1 cellular context compared by ENCODE assay signal in the genomic region with DNA sequence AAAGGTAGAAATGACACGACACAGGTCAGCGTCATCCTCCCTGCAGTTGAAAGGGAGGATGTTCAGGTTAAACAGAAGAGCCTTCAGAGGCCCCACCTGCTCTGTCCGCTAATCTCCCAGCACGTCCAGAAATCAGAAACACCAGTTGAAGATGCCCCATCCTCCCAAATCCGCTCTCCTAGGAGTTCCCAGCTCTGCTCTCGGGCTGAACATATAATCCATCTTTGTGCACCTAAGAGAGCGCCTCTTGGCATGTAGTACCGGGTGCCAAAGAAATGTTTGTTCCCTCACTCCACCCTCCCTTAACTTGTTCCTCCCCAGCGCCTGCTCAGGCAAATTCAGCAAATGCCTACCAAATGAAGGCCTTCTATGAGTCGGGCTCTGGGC.
TF ChIP-seq lines count a peak whose summit lies in the region.

No MANE protein-coding gene starts in this region.

TF ChIP-seq in GM23338, 12 proteins besides CTCF, POLR2A, EP300 and RAD21 (continued from another document):
- TF ChIP-seq, protein P1, sequence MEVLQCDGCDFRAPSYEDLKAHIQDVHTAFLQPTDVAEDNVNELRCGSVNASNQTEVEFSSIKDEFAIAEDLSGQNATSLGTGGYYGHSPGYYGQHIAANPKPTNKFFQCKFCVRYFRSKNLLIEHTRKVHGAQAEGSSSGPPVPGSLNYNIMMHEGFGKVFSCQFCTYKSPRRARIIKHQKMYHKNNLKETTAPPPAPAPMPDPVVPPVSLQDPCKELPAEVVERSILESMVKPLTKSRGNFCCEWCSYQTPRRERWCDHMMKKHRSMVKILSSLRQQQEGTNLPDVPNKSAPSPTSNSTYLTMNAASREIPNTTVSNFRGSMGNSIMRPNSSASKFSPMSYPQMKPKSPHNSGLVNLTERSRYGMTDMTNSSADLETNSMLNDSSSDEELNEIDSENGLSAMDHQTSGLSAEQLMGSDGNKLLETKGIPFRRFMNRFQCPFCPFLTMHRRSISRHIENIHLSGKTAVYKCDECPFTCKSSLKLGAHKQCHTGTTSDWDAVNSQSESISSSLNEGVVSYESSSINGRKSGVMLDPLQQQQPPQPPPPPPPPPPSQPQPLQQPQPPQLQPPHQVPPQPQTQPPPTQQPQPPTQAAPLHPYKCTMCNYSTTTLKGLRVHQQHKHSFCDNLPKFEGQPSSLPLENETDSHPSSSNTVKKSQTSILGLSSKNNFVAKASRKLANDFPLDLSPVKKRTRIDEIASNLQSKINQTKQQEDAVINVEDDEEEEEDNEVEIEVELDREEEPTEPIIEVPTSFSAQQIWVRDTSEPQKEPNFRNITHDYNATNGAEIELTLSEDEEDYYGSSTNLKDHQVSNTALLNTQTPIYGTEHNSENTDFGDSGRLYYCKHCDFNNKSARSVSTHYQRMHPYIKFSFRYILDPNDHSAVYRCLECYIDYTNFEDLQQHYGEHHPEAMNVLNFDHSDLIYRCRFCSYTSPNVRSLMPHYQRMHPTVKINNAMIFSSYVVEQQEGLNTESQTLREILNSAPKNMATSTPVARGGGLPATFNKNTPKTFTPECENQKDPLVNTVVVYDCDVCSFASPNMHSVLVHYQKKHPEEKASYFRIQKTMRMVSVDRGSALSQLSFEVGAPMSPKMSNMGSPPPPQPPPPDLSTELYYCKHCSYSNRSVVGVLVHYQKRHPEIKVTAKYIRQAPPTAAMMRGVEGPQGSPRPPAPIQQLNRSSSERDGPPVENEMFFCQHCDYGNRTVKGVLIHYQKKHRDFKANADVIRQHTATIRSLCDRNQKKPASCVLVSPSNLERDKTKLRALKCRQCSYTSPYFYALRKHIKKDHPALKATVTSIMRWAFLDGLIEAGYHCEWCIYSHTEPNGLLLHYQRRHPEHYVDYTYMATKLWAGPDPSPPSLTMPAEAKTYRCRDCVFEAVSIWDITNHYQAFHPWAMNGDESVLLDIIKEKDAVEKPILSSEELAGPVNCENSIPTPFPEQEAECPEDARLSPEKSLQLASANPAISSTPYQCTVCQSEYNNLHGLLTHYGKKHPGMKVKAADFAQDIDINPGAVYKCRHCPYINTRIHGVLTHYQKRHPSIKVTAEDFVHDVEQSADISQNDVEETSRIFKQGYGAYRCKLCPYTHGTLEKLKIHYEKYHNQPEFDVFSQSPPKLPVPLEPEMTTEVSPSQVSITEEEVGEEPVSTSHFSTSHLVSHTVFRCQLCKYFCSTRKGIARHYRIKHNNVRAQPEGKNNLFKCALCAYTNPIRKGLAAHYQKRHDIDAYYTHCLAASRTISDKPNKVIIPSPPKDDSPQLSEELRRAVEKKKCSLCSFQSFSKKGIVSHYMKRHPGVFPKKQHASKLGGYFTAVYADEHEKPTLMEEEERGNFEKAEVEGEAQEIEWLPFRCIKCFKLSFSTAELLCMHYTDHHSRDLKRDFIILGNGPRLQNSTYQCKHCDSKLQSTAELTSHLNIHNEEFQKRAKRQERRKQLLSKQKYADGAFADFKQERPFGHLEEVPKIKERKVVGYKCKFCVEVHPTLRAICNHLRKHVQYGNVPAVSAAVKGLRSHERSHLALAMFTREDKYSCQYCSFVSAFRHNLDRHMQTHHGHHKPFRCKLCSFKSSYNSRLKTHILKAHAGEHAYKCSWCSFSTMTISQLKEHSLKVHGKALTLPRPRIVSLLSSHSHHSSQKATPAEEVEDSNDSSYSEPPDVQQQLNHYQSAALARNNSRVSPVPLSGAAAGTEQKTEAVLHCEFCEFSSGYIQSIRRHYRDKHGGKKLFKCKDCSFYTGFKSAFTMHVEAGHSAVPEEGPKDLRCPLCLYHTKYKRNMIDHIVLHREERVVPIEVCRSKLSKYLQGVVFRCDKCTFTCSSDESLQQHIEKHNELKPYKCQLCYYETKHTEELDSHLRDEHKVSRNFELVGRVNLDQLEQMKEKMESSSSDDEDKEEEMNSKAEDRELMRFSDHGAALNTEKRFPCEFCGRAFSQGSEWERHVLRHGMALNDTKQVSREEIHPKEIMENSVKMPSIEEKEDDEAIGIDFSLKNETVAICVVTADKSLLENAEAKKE (CRISPR knock-in tag; IDR thresholded peaks at IDR 0.05), result no peak
- TF ChIP-seq ETS1 (IDR thresholded peaks at IDR 0.05) (no peak), ZNF331 (CRISPR knock-in tag; IDR thresholded peaks at IDR 0.05; ENCODE audit: low read depth) (no peak), EZH2phosphoT487 (IDR thresholded peaks at IDR 0.05; ENCODE audit: unreplicated experiment) (no peak)
- TF ChIP-seq, protein P2, sequence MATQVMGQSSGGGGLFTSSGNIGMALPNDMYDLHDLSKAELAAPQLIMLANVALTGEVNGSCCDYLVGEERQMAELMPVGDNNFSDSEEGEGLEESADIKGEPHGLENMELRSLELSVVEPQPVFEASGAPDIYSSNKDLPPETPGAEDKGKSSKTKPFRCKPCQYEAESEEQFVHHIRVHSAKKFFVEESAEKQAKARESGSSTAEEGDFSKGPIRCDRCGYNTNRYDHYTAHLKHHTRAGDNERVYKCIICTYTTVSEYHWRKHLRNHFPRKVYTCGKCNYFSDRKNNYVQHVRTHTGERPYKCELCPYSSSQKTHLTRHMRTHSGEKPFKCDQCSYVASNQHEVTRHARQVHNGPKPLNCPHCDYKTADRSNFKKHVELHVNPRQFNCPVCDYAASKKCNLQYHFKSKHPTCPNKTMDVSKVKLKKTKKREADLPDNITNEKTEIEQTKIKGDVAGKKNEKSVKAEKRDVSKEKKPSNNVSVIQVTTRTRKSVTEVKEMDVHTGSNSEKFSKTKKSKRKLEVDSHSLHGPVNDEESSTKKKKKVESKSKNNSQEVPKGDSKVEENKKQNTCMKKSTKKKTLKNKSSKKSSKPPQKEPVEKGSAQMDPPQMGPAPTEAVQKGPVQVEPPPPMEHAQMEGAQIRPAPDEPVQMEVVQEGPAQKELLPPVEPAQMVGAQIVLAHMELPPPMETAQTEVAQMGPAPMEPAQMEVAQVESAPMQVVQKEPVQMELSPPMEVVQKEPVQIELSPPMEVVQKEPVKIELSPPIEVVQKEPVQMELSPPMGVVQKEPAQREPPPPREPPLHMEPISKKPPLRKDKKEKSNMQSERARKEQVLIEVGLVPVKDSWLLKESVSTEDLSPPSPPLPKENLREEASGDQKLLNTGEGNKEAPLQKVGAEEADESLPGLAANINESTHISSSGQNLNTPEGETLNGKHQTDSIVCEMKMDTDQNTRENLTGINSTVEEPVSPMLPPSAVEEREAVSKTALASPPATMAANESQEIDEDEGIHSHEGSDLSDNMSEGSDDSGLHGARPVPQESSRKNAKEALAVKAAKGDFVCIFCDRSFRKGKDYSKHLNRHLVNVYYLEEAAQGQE (IDR thresholded peaks at IDR 0.05; ENCODE audit: unreplicated experiment), result no peak
TF ChIP-seq in GM23338: peak in this region for 0.
